1 cellular context compared by ENCODE assay signal in genomic region chr20:47501483-47502270, GRCh38.
TF ChIP-seq lines count a peak whose summit lies in the region.

NCOA3 (plus strand) TSS chr20:47501887; CDS start chr20:47622248, 120,361 bp downstream.

TF ChIP-seq in K562, 482 proteins besides CTCF, POLR2A, EP300 and RAD21 (continued from another document and continues in another):
- TF ChIP-seq CUX1 (CRISPR knock-in tag; IDR thresholded peaks at IDR 0.05) (peak; percentile 53; the same call in 1 of the 2 replicates), JUNB (CRISPR knock-in tag; conservative IDR thresholded peaks at IDR 0.05) (no peak), ZNF586 (CRISPR knock-in tag; conservative IDR thresholded peaks at IDR 0.05) (no peak), RB1 (IDR thresholded peaks at IDR 0.05; ENCODE audit: low read depth) (peak; percentile 81), IRF9 (tag; IDR thresholded peaks at IDR 0.05) (no peak), NR4A1 (CRISPR knock-in tag; IDR thresholded peaks at IDR 0.05) (0 out of 2 replicates have a peak, but pooled peaks have one; percentile 63), NR4A1 (tag; IDR thresholded peaks at IDR 0.05) (no peak), BCOR (IDR thresholded peaks at IDR 0.05) (peak; percentile 70), EHMT2 (IDR thresholded peaks at IDR 0.05) (0 out of 2 replicates have a peak, but pooled peaks have one; percentile 13), ZBED1 (IDR thresholded peaks at IDR 0.05) (0 out of 2 replicates have a peak, but pooled peaks have one; percentile 63), CTCFL (IDR thresholded peaks at IDR 0.05; ENCODE audit: borderline replicate concordance, insufficient read depth, low read depth, low read length, poor library complexity, severe bottlenecking) (peak; percentile 46), FOXA3 (CRISPR knock-in tag; conservative IDR thresholded peaks at IDR 0.05 in 1 of 2, IDR thresholded peaks at IDR 0.05 in 1 of 2) (no peak), HBP1 (CRISPR knock-in tag; IDR thresholded peaks at IDR 0.05) (peak; percentile 71), ZFX (CRISPR knock-in tag; IDR thresholded peaks at IDR 0.05) (peak; percentile 82), CGGBP1 (CRISPR knock-in tag; IDR thresholded peaks at IDR 0.05) (peak; percentile 92; the same call in 1 of the 2 replicates), ZNF24 (IDR thresholded peaks at IDR 0.05) (no peak), RNF219 (CRISPR knock-in tag; IDR thresholded peaks at IDR 0.05) (no peak), EP400 (IDR thresholded peaks at IDR 0.05) (peak; percentile 89), TCF3 (CRISPR knock-in tag; IDR thresholded peaks at IDR 0.05) (peak; percentile 35; the same call in 1 of the 2 replicates), PCBP2 (IDR thresholded peaks at IDR 0.05; ENCODE audit: low read depth, low read length, poor library complexity, severe bottlenecking) (no peak), ELF1 (tag; IDR thresholded peaks at IDR 0.05) (peak; percentile 81; the same call in 1 of the 2 replicates), ZKSCAN1 (IDR thresholded peaks at IDR 0.05; ENCODE audit: low read depth, low read length) (peak; percentile 75), PTTG1 (tag; IDR thresholded peaks at IDR 0.05; ENCODE audit: low read depth) (no peak), ZBTB9 (CRISPR knock-in tag; IDR thresholded peaks at IDR 0.05) (0 out of 2 replicates have a peak, but pooled peaks have one; percentile 20), ESRRA (IDR thresholded peaks at IDR 0.05; ENCODE audit: borderline replicate concordance, low read depth) (peak; percentile 69; the same call in 1 of the 2 replicates), FOXK1 (CRISPR knock-in tag; IDR thresholded peaks at IDR 0.05; ENCODE audit: borderline replicate concordance) (0 out of 2 replicates have a peak, but pooled peaks have one; percentile 50), KDM1A (IDR thresholded peaks at IDR 0.05) (peak in 1 of 2 experiments; percentile 19; a peak in 1 of 4 replicates), PTBP1 (IDR thresholded peaks at IDR 0.05; ENCODE audit: low read depth, low read length) (no peak), STAT6 (CRISPR knock-in tag; IDR thresholded peaks at IDR 0.05) (no peak), POU5F1 (IDR thresholded peaks at IDR 0.05; ENCODE audit: borderline replicate concordance, low read depth, low read length, partially characterized antibody) (peak; percentile 24), POLR2G (IDR thresholded peaks at IDR 0.05; ENCODE audit: low read depth, low read length) (peak; percentile 100), ZFP91 (CRISPR knock-in tag; IDR thresholded peaks at IDR 0.05) (0 out of 2 replicates have a peak, but pooled peaks have one; percentile 21), PHF8 (IDR thresholded peaks at IDR 0.05; ENCODE audit: borderline replicate concordance, low read length) (peak; percentile 80; the same call in 1 of the 2 replicates), FIP1L1 (IDR thresholded peaks at IDR 0.05; ENCODE audit: low read depth, low read length, poor library complexity, severe bottlenecking) (peak; percentile 85), BHLHE40 (IDR thresholded peaks at IDR 0.05; ENCODE audit: low read length) (peak; percentile 88), MAX (CRISPR knock-in tag; IDR thresholded peaks at IDR 0.05) (peak; percentile 80), MYNN (IDR thresholded peaks at IDR 0.05) (no peak), MYNN (CRISPR knock-in tag; IDR thresholded peaks at IDR 0.05) (no peak)
